Comparison of ENCODE assay signal across 1 cellular context in genomic region chr2:219440388-219441256, GRCh38.
TF ChIP-seq lines count a peak whose summit lies in the region.

No MANE protein-coding gene starts in this region.

TF ChIP-seq in HepG2, 621 proteins besides CTCF, POLR2A, EP300 and RAD21:
- 0 out of 2 replicates have a peak, but pooled peaks have one; percentile 39 for TF ChIP-seq ZNF629 (CRISPR knock-in tag; conservative IDR thresholded peaks at IDR 0.05)
- TF ChIP-seq ZNF251 (CRISPR knock-in tag; IDR thresholded peaks at IDR 0.05): no peak
